12 cellular contexts compared by ENCODE assay signal in genomic region chr11:28621648-28622215, GRCh38.
DNase-seq lines count a peak whose midpoint lies in the region; ATAC-seq and TF ChIP-seq lines count a peak whose summit lies in the region.
"Had no signal": no experiment of that assay in that cellular context is flagged by ENCODE, and none has a peak within 500 bp of the region (broad histone marks: within the 10 kb centered on the region; RNA-seq: fewer than 3 reads in every experiment).

No MANE protein-coding gene starts in this region.

- H3K4me1 ChIP-seq in hepatocyte (ENCODE audit: insufficient read depth) = peaks cover 4% of the 10 kb centered on the region
- H3K4me1 ChIP-seq: BLaER1 treated with 17β-estradiol and CSF1 and Interleukin-3, amounts not matched to agents 10 nM and 100 nM; colonic mucosa had no signal

- no peaks in the 10 kb centered on the region for H3K9me2 ChIP-seq in hepatocyte (replicated peaks; ENCODE audit: insufficient read depth)

- H3K27ac Mint-ChIP-seq in HFFc6 = peak overlapping the region; percentile 36; the same call in 1 of the 2 replicates
- H3K27ac Mint-ChIP-seq in mesothelial cell of epicardium = peak overlapping the region; percentile 23
- H3K27ac Mint-ChIP-seq in WTC11 = no peak overlapping the region
- H3K27ac Mint-ChIP-seq in T-helper 2 cell treated with Interferon-gamma antibody and Interleukin-4, amounts not matched to agents 5 μg/mL and 100 μg/mL, for 36 hours = no peak overlapping the region

- no peak for ATAC-seq in GM19023 (IDR thresholded peaks at IDR 0.05; ENCODE audit: unreplicated experiment)
- no peak for ATAC-seq in WTC11
- ATAC-seq: activated CD4-positive, CD25-positive, alpha-beta regulatory T cell treated with anti-CD3 and anti-CD28 coated beads, Interleukin-2, amount 50 U/mL, for 24 hours had no signal

- no peaks in the 10 kb centered on the region for H3K79me2 ChIP-seq in hepatocyte

- H3K27me3 ChIP-seq in hepatocyte = no peaks in the 10 kb centered on the region
- H3K27me3 ChIP-seq: BLaER1 treated with 17β-estradiol and CSF1 and Interleukin-3, amounts not matched to agents 10 nM and 100 nM; colonic mucosa had no signal

- POLR2A ChIA-PET in WTC11 (lab: Charles Lee) = no interaction called here

- no peak overlapping the region for H3K4me2 ChIP-seq in hepatocyte
- H3K4me2 ChIP-seq: BLaER1 treated with 17β-estradiol and CSF1 and Interleukin-3, amounts not matched to agents 10 nM and 100 nM had no signal

- H3K27me3 Mint-ChIP-seq in HFFc6 (ENCODE audit: insufficient read depth) (no peaks in the 10 kb centered on the region), mesothelial cell of epicardium (ENCODE audit: low read depth) (no peaks in the 10 kb centered on the region), WTC11 (ENCODE audit: low read depth) (peaks cover 77% of the 10 kb centered on the region)
- no peaks in the 10 kb centered on the region for H3K27me3 Mint-ChIP-seq in T-helper 2 cell treated with Interferon-gamma antibody and Interleukin-4, amounts not matched to agents 5 μg/mL and 100 μg/mL, for 36 hours (ENCODE audit: low read depth)

- H4K20me1 ChIP-seq in hepatocyte (ENCODE audit: insufficient read depth, poor library complexity, severe bottlenecking) = no peaks in the 10 kb centered on the region
- H4K20me1 ChIP-seq: BLaER1 treated with 17β-estradiol and CSF1 and Interleukin-3, amounts not matched to agents 10 nM and 100 nM had no signal

- H3K4me1 Mint-ChIP-seq in HFFc6 (ENCODE audit: low read depth) = peaks cover 60% of the 10 kb centered on the region
- H3K4me1 Mint-ChIP-seq in mesothelial cell of epicardium = peaks cover 9% of the 10 kb centered on the region
- H3K4me1 Mint-ChIP-seq in WTC11 = peaks cover 9% of the 10 kb centered on the region
- H3K4me1 Mint-ChIP-seq in T-helper 2 cell treated with Interferon-gamma antibody and Interleukin-4, amounts not matched to agents 5 μg/mL and 100 μg/mL, for 36 hours (ENCODE audit: low read depth) = no peaks in the 10 kb centered on the region

- 86% methylated on average over 8 of the region's 8 CpGs for WGBS in hepatocyte (ENCODE audit: low lambda C conversion rate, missing lambda C conversion rate)

- H3K27ac ChIP-seq in hepatocyte = no peak overlapping the region
- H3K27ac ChIP-seq: BLaER1 treated with 17β-estradiol and CSF1 and Interleukin-3, amounts not matched to agents 10 nM and 100 nM; colonic mucosa; RWPE1 had no signal

- H3K4me3 Mint-ChIP-seq in HFFc6 (peak overlapping the region; percentile 73), mesothelial cell of epicardium (no peak overlapping the region), WTC11 (no peak overlapping the region)
- H3K4me3 Mint-ChIP-seq in T-helper 2 cell treated with Interferon-gamma antibody and Interleukin-4, amounts not matched to agents 5 μg/mL and 100 μg/mL, for 36 hours = no peak overlapping the region

- H2AFZ ChIP-seq in hepatocyte = no peak overlapping the region

- H3K9me3 ChIP-seq in hepatocyte (ENCODE audit: low read depth) = no peaks in the 10 kb centered on the region
- H3K9me3 ChIP-seq: BLaER1 treated with 17β-estradiol and CSF1 and Interleukin-3, amounts not matched to agents 10 nM and 100 nM; colonic mucosa had no signal

- H3K4me3 ChIP-seq in AG09309 (ENCODE audit: control insufficient read depth, low read depth, low read length) (peak overlapping the region; percentile 11; the same call in 1 of the 2 replicates), hepatocyte (no peak overlapping the region)
- H3K4me3 ChIP-seq: BLaER1 treated with 17β-estradiol and CSF1 and Interleukin-3, amounts not matched to agents 10 nM and 100 nM; colonic mucosa had no signal

- CTCF ChIA-PET in WTC11 (lab: Charles Lee) = no interaction called here

- no peaks in the 10 kb centered on the region for H3K36me3 ChIP-seq in hepatocyte (replicated peaks; ENCODE audit: insufficient read depth, low read depth)
- H3K36me3 ChIP-seq: BLaER1 treated with 17β-estradiol and CSF1 and Interleukin-3, amounts not matched to agents 10 nM and 100 nM; colonic mucosa had no signal

- H3K36me3 Mint-ChIP-seq in HFFc6 (ENCODE audit: low read depth) (no peaks in the 10 kb centered on the region; the same call in 1 of the 2 replicates), mesothelial cell of epicardium (no peaks in the 10 kb centered on the region), WTC11 (peaks cover 3% of the 10 kb centered on the region; the same call in 1 of the 2 replicates)
- H3K36me3 Mint-ChIP-seq in T-helper 2 cell treated with Interferon-gamma antibody and Interleukin-4, amounts not matched to agents 5 μg/mL and 100 μg/mL, for 36 hours (ENCODE audit: low read depth) = no peaks in the 10 kb centered on the region

- no peak for DNase-seq in AG09309 (ENCODE audit: low read depth)
- DNase-seq in HFFc6 = peak; percentile 9
- DNase-seq in dermis blood vessel endothelial cell = peak; percentile 85
- DNase-seq in mesothelial cell of epicardium (ENCODE audit: low spot score in 2 of 2, unreplicated experiment in 2 of 2) = no peak
- DNase-seq in hepatocyte (ENCODE audit: low spot score) = no peak
- DNase-seq in WTC11 (ENCODE audit: low spot score) = no peak
- no peak for DNase-seq in T-helper 2 cell treated with Interferon-gamma antibody and Interleukin-4, amounts not matched to agents 5 μg/mL and 100 μg/mL, for 36 hours (ENCODE audit: low spot score)
- DNase-seq: colonic mucosa had no signal

- TF ChIP-seq CTCF in AG09309 (IDR thresholded peaks at IDR 0.05; ENCODE audit: control insufficient read depth, insufficient read depth, low read depth, low read length, missing control alignments) = no peak
- TF ChIP-seq CTCF in HFFc6 (IDR thresholded peaks at IDR 0.05) = no peak
- TF ChIP-seq CTCF in mesothelial cell of epicardium (IDR thresholded peaks at IDR 0.05; ENCODE audit: unreplicated experiment) = no peak
- TF ChIP-seq CTCF in hepatocyte (IDR thresholded peaks at IDR 0.05; ENCODE audit: poor library complexity) = no peak
- no peak for TF ChIP-seq CTCF in WTC11 (IDR thresholded peaks at IDR 0.05)

- H3K9me3 Mint-ChIP-seq in HFFc6 = no peaks in the 10 kb centered on the region
- H3K9me3 Mint-ChIP-seq in mesothelial cell of epicardium = peaks cover 13% of the 10 kb centered on the region
- peaks cover 17% of the 10 kb centered on the region for H3K9me3 Mint-ChIP-seq in WTC11
- H3K9me3 Mint-ChIP-seq in T-helper 2 cell treated with Interferon-gamma antibody and Interleukin-4, amounts not matched to agents 5 μg/mL and 100 μg/mL, for 36 hours = no peaks in the 10 kb centered on the region

TF ChIP-seq in WTC11, 78 proteins besides CTCF, POLR2A, EP300 and RAD21 (continues in another document):
- TF ChIP-seq STAT6 (CRISPR knock-in tag; conservative IDR thresholded peaks at IDR 0.05; ENCODE audit: low read depth) (no peak), MXD4 (CRISPR knock-in tag; IDR thresholded peaks at IDR 0.05; ENCODE audit: borderline replicate concordance) (no peak), USF2 (CRISPR knock-in tag; IDR thresholded peaks at IDR 0.05) (no peak), ATF3 (CRISPR knock-in tag; conservative IDR thresholded peaks at IDR 0.05) (no peak), ATF6 (CRISPR knock-in tag; IDR thresholded peaks at IDR 0.05) (no peak), ZNF416 (CRISPR knock-in tag; IDR thresholded peaks at IDR 0.05) (no peak), ZNF121 (CRISPR knock-in tag; IDR thresholded peaks at IDR 0.05) (no peak), ETV6 (CRISPR knock-in tag; IDR thresholded peaks at IDR 0.05) (no peak), CBFB (CRISPR knock-in tag; IDR thresholded peaks at IDR 0.05; ENCODE audit: low read depth) (no peak), ZNF219 (CRISPR knock-in tag; IDR thresholded peaks at IDR 0.05; ENCODE audit: borderline replicate concordance) (no peak)

Comparison
In these comparisons a context has a peak if more than half of its experiments do, and no peak if none do; other contexts are left out.
1. DNase-seq: peak in HFFc6 (single experiment) and dermis blood vessel endothelial cell (single experiment); none in AG09309 (single experiment), mesothelial cell of epicardium (0 of 2), hepatocyte (single experiment), WTC11 (single experiment) and T-helper 2 cell treated with Interferon-gamma antibody and Interleukin-4, amounts not matched to agents 5 μg/mL and 100 μg/mL, for 36 hours (single experiment).
2. H3K27ac Mint-ChIP-seq: peak in HFFc6 (single experiment) and mesothelial cell of epicardium (single experiment); none in WTC11 (single experiment) and T-helper 2 cell treated with Interferon-gamma antibody and Interleukin-4, amounts not matched to agents 5 μg/mL and 100 μg/mL, for 36 hours (single experiment).